In the genomic region with DNA sequence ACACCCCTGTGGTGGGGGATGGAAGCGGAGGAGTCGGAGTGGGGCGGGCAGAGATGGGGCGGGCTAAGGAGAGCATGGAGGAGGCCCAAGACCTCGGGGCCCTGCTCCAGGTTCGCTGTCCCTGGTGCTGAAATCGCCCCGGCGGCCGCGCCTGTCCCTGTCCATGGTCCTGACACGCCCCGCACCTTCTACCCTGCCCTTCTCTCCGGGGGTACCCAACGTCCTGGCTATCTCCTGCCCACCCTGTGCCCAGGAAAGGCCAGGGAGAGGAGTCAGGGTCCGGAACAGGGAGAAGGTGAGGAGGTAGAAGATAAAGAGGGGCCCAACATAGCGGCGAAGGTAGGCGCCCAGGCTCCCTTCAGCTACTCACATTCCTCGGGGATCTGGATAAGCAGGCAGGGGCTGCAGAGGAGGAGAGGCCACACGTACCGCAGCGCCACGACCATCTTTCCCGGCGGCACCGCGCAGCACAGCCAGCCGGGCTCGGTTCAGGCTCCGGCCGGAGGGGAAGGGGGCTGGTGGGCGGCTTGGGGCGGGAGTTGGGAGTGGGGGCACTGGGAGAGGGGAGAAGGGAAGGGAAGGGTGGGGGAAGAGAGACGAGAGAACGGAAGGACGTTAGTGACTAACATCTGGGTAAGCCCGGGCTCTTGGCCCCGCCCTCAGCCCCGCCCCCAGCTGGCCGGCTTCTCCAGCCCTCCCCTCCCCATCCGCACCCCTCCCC, we compare ENCODE assay signal across 6 cellular contexts. TPM values are rescaled to one million over a fixed set of nuclear protein-coding genes. Genes with fewer than 3 reads are reported as not detected.
A peak's percentile ranks its signal among the peaks of the same experiment; 100 is the strongest.
DNase-seq lines count a peak whose midpoint lies in the region; ATAC-seq and FAIRE-seq lines count a peak whose summit lies in the region.

No MANE protein-coding gene starts in this region.

- H3K4me1 Mint-ChIP-seq in activated CD4-positive, alpha-beta memory T cell treated with anti-CD3 and anti-CD28 coated beads for 36 hours (ENCODE audit: low read depth): peaks cover 10% of the 10 kb centered on the region

- no peaks in the 10 kb centered on the region for H3K9me3 Mint-ChIP-seq in activated CD4-positive, alpha-beta memory T cell treated with anti-CD3 and anti-CD28 coated beads for 36 hours

- no peak overlapping the region for H3K27ac Mint-ChIP-seq in activated CD4-positive, alpha-beta memory T cell treated with anti-CD3 and anti-CD28 coated beads for 36 hours

- DNase-seq in HTR-8/SVneo (ENCODE audit: insufficient read length, low spot score) (peak; percentile 25), cardiac septum (ENCODE audit: low spot score) (peak; percentile 82), COLO668 (lab: John Stamatoyannopoulos, UW; ENCODE audit: unreplicated experiment) (no peak)
- peak; percentile 73 for DNase-seq in activated CD4-positive, alpha-beta memory T cell treated with anti-CD3 and anti-CD28 coated beads for 36 hours
- DNase-seq in stimulated activated CD4-positive, alpha-beta T cell treated with anti-CD3 and anti-CD28 coated beads, TNF-alpha, amount 100 ng/mL, for 48 hours (ENCODE audit: low read depth in 3 of 3): peak; percentile 19 to 54 (median 39)

- no peak overlapping the region for H3K4me3 Mint-ChIP-seq in activated CD4-positive, alpha-beta memory T cell treated with anti-CD3 and anti-CD28 coated beads for 36 hours

- CTCF ChIA-PET in activated CD4-positive, alpha-beta memory T cell treated with anti-CD3 and anti-CD28 coated beads for 36 hours (lab: Charles Lee): no interaction called here

- peaks cover 8% of the 10 kb centered on the region for H3K27me3 Mint-ChIP-seq in activated CD4-positive, alpha-beta memory T cell treated with anti-CD3 and anti-CD28 coated beads for 36 hours

- POLR2A ChIA-PET in activated CD4-positive, alpha-beta memory T cell treated with anti-CD3 and anti-CD28 coated beads for 36 hours (lab: Charles Lee): no interaction called here

- FAIRE-seq in HTR-8/SVneo (lab: Jason Lieb, UNC): no peak

- ATAC-seq in HG03045 (IDR thresholded peaks at IDR 0.05; ENCODE audit: unreplicated experiment): no peak

- intact Hi-C loops in activated CD4-positive, alpha-beta memory T cell treated with anti-CD3 and anti-CD28 coated beads for 36 hours (cut with micrococcal nuclease): no loop called here
- intact Hi-C loops in cardiac septum (cut with DNase I): no loop called here

- no peaks in the 10 kb centered on the region for H3K36me3 Mint-ChIP-seq in activated CD4-positive, alpha-beta memory T cell treated with anti-CD3 and anti-CD28 coated beads for 36 hours

RNA-seq across cellular contexts. Expression of a gene that starts 10.4 kb away (rescaled TPM):
- 1 to 10 TPM in 1 of 2 experiments, under 1 TPM in 1; 0.45 to 1.3 TPM for total RNA-seq in activated CD4-positive, alpha-beta memory T cell treated with anti-CD3 and anti-CD28 coated beads for 36 hours
- 1.5 TPM for total RNA-seq in cardiac septum

RNA-seq across cellular contexts. Expression of a gene that starts 28.9 kb away (rescaled TPM):
- not detected for total RNA-seq in activated CD4-positive, alpha-beta memory T cell treated with anti-CD3 and anti-CD28 coated beads for 36 hours
- 3.3 TPM for total RNA-seq in cardiac septum

RNA-seq across cellular contexts. Expression of a gene that starts 45.2 kb away (rescaled TPM):
- 1 to 10 TPM; 4.9 to 5.7 TPM for total RNA-seq in activated CD4-positive, alpha-beta memory T cell treated with anti-CD3 and anti-CD28 coated beads for 36 hours
- total RNA-seq in cardiac septum: 4.1 TPM

RNA-seq across cellular contexts. Expression of a gene that starts 50.5 kb away (rescaled TPM):
- total RNA-seq in activated CD4-positive, alpha-beta memory T cell treated with anti-CD3 and anti-CD28 coated beads for 36 hours: 100 to 1,000 TPM; 151 to 160 TPM
- 22.9 TPM for total RNA-seq in cardiac septum

RNA-seq across cellular contexts. Expression of a gene that starts 59.3 kb away (rescaled TPM):
- total RNA-seq in activated CD4-positive, alpha-beta memory T cell treated with anti-CD3 and anti-CD28 coated beads for 36 hours: 100 to 1,000 TPM; 106 to 115 TPM
- 87.2 TPM for total RNA-seq in cardiac septum
